13 cellular contexts compared by ENCODE assay signal in genomic region chr3:124814620-124815421, GRCh38.
DNase-seq lines count a peak whose midpoint lies in the region; ATAC-seq, FAIRE-seq and TF ChIP-seq lines count a peak whose summit lies in the region.
"Had no signal": no experiment of that assay in that cellular context is flagged by ENCODE, and none has a peak within 500 bp of the region (broad histone marks: within the 10 kb centered on the region; RNA-seq: fewer than 3 reads in every experiment).

No MANE protein-coding gene starts in this region.

- CTCF ChIA-PET in A549 (lab: Yijun Ruan, JAX): interaction anchor here (0.8 to 6.6 kb wide), 10 partner anchors 13 to 86 kb away, joined by 3 to 21 read pairs (median 5); no protein-coding TSS in a partner anchor

- peaks cover under 1% of the 10 kb centered on the region for H3K27me3 Mint-ChIP-seq in neural progenitor cell (ENCODE audit: insufficient read depth, low read depth)

- peaks cover 13% of the 10 kb centered on the region for H3K36me3 Mint-ChIP-seq in neural progenitor cell
- H3K36me3 Mint-ChIP-seq: memory B cell had no signal

- POLR2A ChIA-PET in A549 (lab: Yijun Ruan, JAX): no interaction called here

- FAIRE-seq in A549 (lab: Jason Lieb, UNC): no peak
- FAIRE-seq in RCC 7860 (lab: Jason Lieb, UNC): no peak

- H2AFZ ChIP-seq in neural progenitor cell (replicated peaks): no peak overlapping the region

- H3K79me2 ChIP-seq in neural progenitor cell (ENCODE audit: low read depth): no peaks in the 10 kb centered on the region

- H3K27ac ChIP-seq in A549 (peak overlapping the region; percentile 86 to 90), VCaP (peak overlapping the region; percentile 51), esophagus squamous epithelium (peak overlapping the region; percentile 63 to 86 (median 79)), neural progenitor cell (no peak overlapping the region)

- H3K36me3 ChIP-seq in esophagus squamous epithelium: peaks cover 0 to 33% (median 3%) of the 10 kb centered on the region in 3 donors
- H3K36me3 ChIP-seq in neural progenitor cell: no peaks in the 10 kb centered on the region

- H3K4me2 ChIP-seq in A549: peak overlapping the region; percentile 85; the same call in 2 of the 3 replicates
- H3K4me2 ChIP-seq in neural progenitor cell: no peak overlapping the region

- H3K9ac ChIP-seq in neural progenitor cell: no peak overlapping the region

- H3K4me3 ChIP-seq in A549 (0 out of 3 replicates have a peak overlapping the region, but pooled peaks have one; percentile 5), esophagus squamous epithelium (no peak overlapping the region), neural progenitor cell (no peak overlapping the region)

- peaks cover 3% of the 10 kb centered on the region for H3F3A ChIP-seq in neural progenitor cell (ENCODE audit: low read depth)

- H3K4me3 Mint-ChIP-seq in neural progenitor cell: peak overlapping the region; percentile 28
- H3K4me3 Mint-ChIP-seq: memory B cell, T-helper 17 cell had no signal

- peak in 1 of 2 experiments; percentile 74 for DNase-seq in A549 (ENCODE audit: low read depth in 1 of 2, low spot score in 1 of 2)
- no peak for DNase-seq in esophagus squamous epithelium (lab: John Stamatoyannopoulos, UW)
- DNase-seq in neural progenitor cell (ENCODE audit: low spot score): no peak
- DNase-seq in RCC 7860 (ENCODE audit: low spot score): no peak
- no peak for DNase-seq in OCI-M1 (lab: John Stamatoyannopoulos, UW)
- no peak for DNase-seq in RPMI8226
- DNase-seq: DND-41, hypothalamus, MM.1S, T-helper 17 cell had no signal

- 80% methylated on average over 11 of the region's 11 CpGs for WGBS in A549 (ENCODE audit: missing lambda C conversion rate)
- 33 to 61% methylated on average over 6 of the region's 11 CpGs for WGBS in esophagus squamous epithelium, 2 donors

- no peaks in the 10 kb centered on the region for H3K9me3 Mint-ChIP-seq in neural progenitor cell
- H3K9me3 Mint-ChIP-seq: memory B cell had no signal

- peaks cover 30% of the 10 kb centered on the region for H3K4me1 Mint-ChIP-seq in neural progenitor cell

- no peaks in the 10 kb centered on the region for H4K20me1 ChIP-seq in neural progenitor cell (ENCODE audit: low read depth)

- no peak for TF ChIP-seq POLR2A in A549 (IDR thresholded peaks at IDR 0.05; ENCODE audit: low read length)
- no peak for TF ChIP-seq POLR2A in esophagus squamous epithelium (IDR thresholded peaks at IDR 0.05)

- no peak for ATAC-seq in A549
- no peak for ATAC-seq in GM18502 (IDR thresholded peaks at IDR 0.05; ENCODE audit: poor library complexity, unreplicated experiment)
- ATAC-seq: T-helper 17 cell had no signal

- TF ChIP-seq RAD21 in A549 (conservative IDR thresholded peaks at IDR 0.05 in 1 of 2, IDR thresholded peaks at IDR 0.05 in 1 of 2): no peak

- H3K4me1 ChIP-seq in A549 (peaks cover 69% of the 10 kb centered on the region), esophagus squamous epithelium (peaks cover 23 to 78% (median 39%) of the 10 kb centered on the region in 3 donors), neural progenitor cell (peaks cover 9% of the 10 kb centered on the region)

- intact Hi-C loops in esophagus squamous epithelium (cut with DNase I): no loop called here

- H3K9me3 ChIP-seq in A549 (no peaks in the 10 kb centered on the region; the same call in 2 of the 3 replicates), esophagus squamous epithelium (no peaks in the 10 kb centered on the region), neural progenitor cell (ENCODE audit: low read depth) (no peaks in the 10 kb centered on the region)

- TF ChIP-seq EP300 in A549 (IDR thresholded peaks at IDR 0.05): no peak

- H3K27me3 ChIP-seq in esophagus squamous epithelium: no peaks in the 10 kb centered on the region
- no peaks in the 10 kb centered on the region for H3K27me3 ChIP-seq in neural progenitor cell

- TF ChIP-seq CTCF in A549 (IDR thresholded peaks at IDR 0.05) (no peak), VCaP (conservative IDR thresholded peaks at IDR 0.05) (no peak), esophagus squamous epithelium (IDR thresholded peaks at IDR 0.05) (no peak), neural progenitor cell (IDR thresholded peaks at IDR 0.05) (no peak)

- peak overlapping the region; percentile 64 for H3K27ac Mint-ChIP-seq in neural progenitor cell
- H3K27ac Mint-ChIP-seq: memory B cell, T-helper 17 cell had no signal

TF ChIP-seq in A549, 52 proteins besides CTCF, POLR2A, EP300 and RAD21 (continues in another document):
- TF ChIP-seq CEBPB (IDR thresholded peaks at IDR 0.05) (peak in 1 of 2 experiments; percentile 65; a peak in 2 of 4 replicates), ZFP36 (IDR thresholded peaks at IDR 0.05; ENCODE audit: borderline replicate concordance, partially characterized antibody) (no peak), ELK1 (IDR thresholded peaks at IDR 0.05; ENCODE audit: low read depth, low read length) (no peak), HMGXB4 (CRISPR knock-in tag; IDR thresholded peaks at IDR 0.05; ENCODE audit: borderline replicate concordance) (no peak), SREBF2 (IDR thresholded peaks at IDR 0.05) (no peak), E2F6 (IDR thresholded peaks at IDR 0.05; ENCODE audit: borderline replicate concordance, low read depth) (no peak), CHD4 (IDR thresholded peaks at IDR 0.05; ENCODE audit: borderline replicate concordance) (no peak), NFE2L2 (conservative IDR thresholded peaks at IDR 0.05; ENCODE audit: low read length) (no peak), EHMT2 (IDR thresholded peaks at IDR 0.05; ENCODE audit: low read depth) (no peak), ZC3H11A (IDR thresholded peaks at IDR 0.05) (no peak), FOSL2 (IDR thresholded peaks at IDR 0.05) (no peak), FOSL2 (CRISPR knock-in tag; IDR thresholded peaks at IDR 0.05) (peak; percentile 44; the same call in 1 of the 2 replicates), ESRRA (IDR thresholded peaks at IDR 0.05; ENCODE audit: borderline replicate concordance, low read length) (no peak), HOXA7 (CRISPR knock-in tag; IDR thresholded peaks at IDR 0.05) (no peak), REST (IDR thresholded peaks at IDR 0.05) (no peak), ZNF302 (CRISPR knock-in tag; IDR thresholded peaks at IDR 0.05) (no peak), HEYL (CRISPR knock-in tag; IDR thresholded peaks at IDR 0.05) (no peak), RARB (CRISPR knock-in tag; IDR thresholded peaks at IDR 0.05) (no peak), KDM5A (IDR thresholded peaks at IDR 0.05) (no peak), CBX8 (IDR thresholded peaks at IDR 0.05) (no peak), NPAS2 (CRISPR knock-in tag; IDR thresholded peaks at IDR 0.05; ENCODE audit: borderline replicate concordance) (no peak)
